In the genomic region with DNA sequence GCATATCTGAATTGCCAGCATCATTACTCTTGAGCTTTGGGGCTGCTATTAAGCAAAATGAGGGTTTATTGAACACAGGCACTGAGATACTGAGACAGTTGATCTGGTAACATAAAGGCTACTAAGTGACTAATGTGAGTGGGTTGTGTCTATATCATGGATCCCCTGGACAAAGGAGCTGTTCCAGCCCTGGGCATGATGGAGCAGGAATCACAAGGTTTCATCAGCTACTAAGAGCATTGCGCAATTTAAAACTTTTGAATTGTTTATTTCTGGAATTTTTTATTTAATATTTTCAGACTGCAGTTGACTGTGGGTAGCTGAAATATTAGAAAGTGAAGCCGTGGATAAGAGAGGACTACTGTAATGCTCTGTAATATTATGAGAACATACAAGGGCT, we compare ENCODE assay signal across 1 cellular context.
TF ChIP-seq lines count a peak whose summit lies in the region.

No MANE protein-coding gene starts in this region.

TF ChIP-seq in WTC11, 78 proteins besides CTCF, POLR2A, EP300 and RAD21 (continued from another document):
- TF ChIP-seq, protein P1, sequence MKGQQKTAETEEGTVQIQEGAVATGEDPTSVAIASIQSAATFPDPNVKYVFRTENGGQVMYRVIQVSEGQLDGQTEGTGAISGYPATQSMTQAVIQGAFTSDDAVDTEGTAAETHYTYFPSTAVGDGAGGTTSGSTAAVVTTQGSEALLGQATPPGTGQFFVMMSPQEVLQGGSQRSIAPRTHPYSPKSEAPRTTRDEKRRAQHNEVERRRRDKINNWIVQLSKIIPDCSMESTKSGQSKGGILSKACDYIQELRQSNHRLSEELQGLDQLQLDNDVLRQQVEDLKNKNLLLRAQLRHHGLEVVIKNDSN (CRISPR knock-in tag; IDR thresholded peaks at IDR 0.05), result no peak
- no peak for TF ChIP-seq FOXJ3 (CRISPR knock-in tag; IDR thresholded peaks at IDR 0.05; ENCODE audit: borderline replicate concordance)
- TF ChIP-seq, protein P2, sequence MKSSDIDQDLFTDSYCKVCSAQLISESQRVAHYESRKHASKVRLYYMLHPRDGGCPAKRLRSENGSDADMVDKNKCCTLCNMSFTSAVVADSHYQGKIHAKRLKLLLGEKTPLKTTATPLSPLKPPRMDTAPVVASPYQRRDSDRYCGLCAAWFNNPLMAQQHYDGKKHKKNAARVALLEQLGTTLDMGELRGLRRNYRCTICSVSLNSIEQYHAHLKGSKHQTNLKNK (CRISPR knock-in tag; IDR thresholded peaks at IDR 0.05), result no peak
- TF ChIP-seq, protein P3, sequence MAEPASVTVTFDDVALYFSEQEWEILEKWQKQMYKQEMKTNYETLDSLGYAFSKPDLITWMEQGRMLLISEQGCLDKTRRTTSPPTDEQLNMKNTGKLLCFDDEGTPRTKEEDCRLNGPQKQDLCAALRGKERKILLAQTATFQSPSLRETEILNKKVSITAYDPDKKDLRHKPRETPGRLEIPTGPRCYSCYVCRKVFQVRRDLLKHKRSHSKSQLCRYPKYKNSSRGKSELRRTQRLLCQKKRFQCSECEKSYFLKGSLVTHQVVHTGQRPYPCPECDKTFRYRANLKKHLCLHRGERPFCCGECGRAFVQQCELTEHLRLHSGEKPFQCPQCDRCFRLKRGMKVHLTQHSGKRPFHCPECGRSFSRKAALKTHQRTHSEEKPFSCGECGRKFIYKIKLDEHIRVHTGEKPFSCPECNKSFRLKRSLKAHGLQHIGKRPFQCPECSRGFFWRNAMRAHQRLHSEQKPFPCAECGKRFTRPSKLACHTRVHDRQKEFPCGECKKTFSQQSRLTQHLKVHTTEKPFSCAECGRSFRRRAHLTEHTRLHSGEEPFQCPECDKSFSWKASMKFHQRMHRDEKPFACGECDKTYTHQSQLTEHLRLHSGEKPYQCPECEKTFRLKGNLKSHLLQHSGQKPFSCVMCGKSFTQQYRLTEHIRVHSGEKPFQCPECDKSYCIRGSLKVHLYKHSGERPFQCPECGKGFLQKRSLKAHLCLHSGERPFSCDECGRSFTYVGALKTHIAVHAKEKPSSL (CRISPR knock-in tag; conservative IDR thresholded peaks at IDR 0.05), result no peak
- TF ChIP-seq TP53 (CRISPR knock-in tag; IDR thresholded peaks at IDR 0.05), result no peak
- TF ChIP-seq, protein P4, sequence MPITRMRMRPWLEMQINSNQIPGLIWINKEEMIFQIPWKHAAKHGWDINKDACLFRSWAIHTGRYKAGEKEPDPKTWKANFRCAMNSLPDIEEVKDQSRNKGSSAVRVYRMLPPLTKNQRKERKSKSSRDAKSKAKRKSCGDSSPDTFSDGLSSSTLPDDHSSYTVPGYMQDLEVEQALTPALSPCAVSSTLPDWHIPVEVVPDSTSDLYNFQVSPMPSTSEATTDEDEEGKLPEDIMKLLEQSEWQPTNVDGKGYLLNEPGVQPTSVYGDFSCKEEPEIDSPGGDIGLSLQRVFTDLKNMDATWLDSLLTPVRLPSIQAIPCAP (CRISPR knock-in tag; IDR thresholded peaks at IDR 0.05), result no peak
- TF ChIP-seq OVOL2 (CRISPR knock-in tag; IDR thresholded peaks at IDR 0.05; ENCODE audit: borderline replicate concordance), result no peak
- TF ChIP-seq, protein P5, sequence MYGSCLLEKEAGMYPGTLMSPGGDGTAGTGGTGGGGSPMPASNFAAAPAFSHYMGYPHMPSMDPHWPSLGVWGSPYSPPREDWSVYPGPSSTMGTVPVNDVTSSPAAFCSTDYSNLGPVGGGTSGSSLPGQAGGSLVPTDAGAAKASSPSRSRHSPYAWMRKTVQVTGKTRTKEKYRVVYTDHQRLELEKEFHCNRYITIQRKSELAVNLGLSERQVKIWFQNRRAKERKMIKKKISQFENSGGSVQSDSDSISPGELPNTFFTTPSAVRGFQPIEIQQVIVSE (CRISPR knock-in tag; IDR thresholded peaks at IDR 0.05; ENCODE audit: borderline replicate concordance), result no peak
- no peak for TF ChIP-seq NR3C1 (CRISPR knock-in tag; conservative IDR thresholded peaks at IDR 0.05; ENCODE audit: low read depth)
- no peak for TF ChIP-seq ATF1 (CRISPR knock-in tag; IDR thresholded peaks at IDR 0.05)
- TF ChIP-seq ETV6 (CRISPR knock-in tag; IDR thresholded peaks at IDR 0.05), result no peak
- TF ChIP-seq EMX1 (CRISPR knock-in tag; IDR thresholded peaks at IDR 0.05), result no peak
